Comparison of ENCODE assay signal across 23 cellular contexts in genomic region chr16:28219283-28219682, GRCh38.
"Had no signal": no experiment of that assay in that cellular context is flagged by ENCODE, and none has a peak within 500 bp of the region (broad histone marks: within the 10 kb centered on the region; RNA-seq: fewer than 3 reads in every experiment).

No MANE protein-coding gene starts in this region.

- ATAC-seq: activated CD8-positive, alpha-beta T cell treated with anti-CD3 and anti-CD28 coated beads, Interleukin-2, amount 10 ng/mL, durations not matched to agents 7 days and 5 days; activated T-cell treated with anti-CD3 and anti-CD28 coated beads, Interleukin-2, amount 50 U/mL, for 72 hours; effector memory CD8-positive, alpha-beta T cell; gastroesophageal sphincter; heart right ventricle; left cardiac atrium; lower lobe of right lung; T-helper 17 cell had no signal

- FAIRE-seq: bronchial epithelial cell had no signal

- H3K27me3 ChIP-seq: gastroesophageal sphincter, heart right ventricle, ovary, tibial artery, uterus had no signal

- H3K36me3 ChIP-seq: gastroesophageal sphincter, heart right ventricle, lower lobe of right lung, ovary, tibial artery, uterus had no signal

- H3K9me3 ChIP-seq: gastroesophageal sphincter, heart right ventricle, lower lobe of right lung, ovary, tibial artery, uterus had no signal

- DNase-seq: activated B cell treated with CpG ODN at 0.5 μM for 24 hours; activated CD4-positive, alpha-beta T cell treated with anti-CD3 and anti-CD28 coated beads for 48 hours; activated CD8-positive, alpha-beta memory T cell treated with anti-CD3 and anti-CD28 coated beads, Interleukin-2, amount 50 U/mL, for 4 hours; activated CD8-positive, alpha-beta T cell treated with anti-CD3 and anti-CD28 coated beads, Interleukin-2, amount 10 ng/mL, durations not matched to agents 7 days and 5 days; activated gamma-delta T cell; activated naive CD8-positive, alpha-beta T cell treated with anti-CD3 and anti-CD28 coated beads, Interleukin-2, amount 10 ng/mL, durations not matched to agents 7 days and 5 days; activated T-cell treated with anti-CD3 and anti-CD28 coated beads, Interleukin-2, amount 50 U/mL, for 72 hours; anterior cingulate cortex; dermis blood vessel endothelial cell; effector memory CD8-positive, alpha-beta T cell; heart right ventricle; left cardiac atrium; lower lobe of right lung; ovary; stimulated activated CD4-positive, alpha-beta T cell treated with anti-CD3 and anti-CD28 coated beads, Interleukin-15, amount 100 ng/mL, for 24 hours; stimulated activated CD4-positive, alpha-beta T cell treated with anti-CD3 and anti-CD28 coated beads, Interleukin-4, amount 100 ng/mL, for 1 hour; stimulated activated naive CD4-positive, alpha-beta T cell; T-helper 17 cell; tibial artery; uterus had no signal

- H3K27ac ChIP-seq: epithelial cell of prostate, gastroesophageal sphincter, heart right ventricle, lower lobe of right lung, ovary, tibial artery, uterus had no signal

- H3K4me3 ChIP-seq: gastroesophageal sphincter, heart right ventricle, lower lobe of right lung, ovary, tibial artery, uterus had no signal

- H3K4me1 ChIP-seq: gastroesophageal sphincter, heart right ventricle, lower lobe of right lung, tibial artery, uterus had no signal
